In the genomic region with DNA sequence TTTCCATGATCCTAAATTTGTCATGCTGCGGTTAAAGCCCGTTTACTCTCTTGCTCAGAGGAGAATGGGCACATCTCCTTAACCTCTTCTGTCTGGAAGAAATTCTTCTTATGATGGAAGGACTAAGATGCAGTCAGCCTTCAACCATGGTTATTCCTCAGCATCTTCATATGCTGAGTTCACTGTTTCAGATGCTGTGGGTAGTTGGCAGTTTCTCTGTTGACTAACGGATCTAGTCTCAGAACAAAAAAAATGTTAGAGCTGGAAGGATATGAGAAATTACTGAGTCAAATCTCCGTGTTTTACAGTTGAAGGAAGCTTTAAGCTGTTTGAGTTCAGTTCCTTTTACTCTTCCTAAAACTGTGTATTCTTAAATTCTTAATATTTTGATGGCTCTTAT, we compare ENCODE assay signal across 22 cellular contexts.
"Had no signal": no experiment of that assay in that cellular context is flagged by ENCODE, and none has a peak within 500 bp of the region (broad histone marks: within the 10 kb centered on the region; RNA-seq: fewer than 3 reads in every experiment).

No MANE protein-coding gene starts in this region.

- H3K4me1 ChIP-seq: psoas muscle, right lobe of liver, spleen had no signal

- ATAC-seq: activated CD8-positive, alpha-beta T cell treated with anti-CD3 and anti-CD28 coated beads, Interleukin-2, amount 10 ng/mL, durations not matched to agents 7 days and 5 days; body of pancreas; effector memory CD8-positive, alpha-beta T cell; left cardiac atrium; mucosa of descending colon; natural killer cell; psoas muscle; right lobe of liver; SK-N-SH treated with all-trans-retinoic acid at 6 μM for 48 hours; stimulated activated naive B cell treated with anti-CD40 and anti-IgM and Interleukin-4, amounts not matched to agents 10 μg/mL and 1 μg/mL and 100 μg/mL, for 72 hours had no signal

- H3K36me3 ChIP-seq: right lobe of liver, spleen had no signal

- H3K4me3 Mint-ChIP-seq: activated CD8-positive, alpha-beta T cell treated with anti-CD3 and anti-CD28 coated beads, Interleukin-2, amount 10 ng/mL, durations not matched to agents 7 days and 5 days; activated naive CD4-positive, alpha-beta T cell treated with anti-CD3 and anti-CD28 coated beads, Interleukin-2, amount 50 U/mL, for 24 hours; dendritic cell treated with granulocyte-macrophage colony-stimulating factor and Interleukin-4, amounts not matched to agents 40 ng/mL and 50 ng/mL, for 4 days; effector memory CD8-positive, alpha-beta T cell; immature natural killer cell; natural killer cell; stimulated activated naive B cell treated with anti-CD40 and anti-IgM and Interleukin-4, amounts not matched to agents 10 μg/mL and 1 μg/mL and 100 μg/mL, for 72 hours had no signal

- H3K4me3 ChIP-seq: body of pancreas, lung, mucosa of descending colon, psoas muscle, right lobe of liver, spleen had no signal

- H3K27me3 ChIP-seq: body of pancreas, right lobe of liver, spleen had no signal

- H3K27ac ChIP-seq: body of pancreas, psoas muscle, right lobe of liver, spleen had no signal

- H3K27ac Mint-ChIP-seq: activated CD8-positive, alpha-beta T cell treated with anti-CD3 and anti-CD28 coated beads, Interleukin-2, amount 10 ng/mL, durations not matched to agents 7 days and 5 days; activated naive CD4-positive, alpha-beta T cell treated with anti-CD3 and anti-CD28 coated beads, Interleukin-2, amount 50 U/mL, for 24 hours; dendritic cell treated with granulocyte-macrophage colony-stimulating factor and Interleukin-4, amounts not matched to agents 40 ng/mL and 50 ng/mL, for 4 days; effector memory CD8-positive, alpha-beta T cell; immature natural killer cell; natural killer cell; stimulated activated naive B cell treated with anti-CD40 and anti-IgM and Interleukin-4, amounts not matched to agents 10 μg/mL and 1 μg/mL and 100 μg/mL, for 72 hours had no signal

- H3K4me1 Mint-ChIP-seq: activated naive CD4-positive, alpha-beta T cell treated with anti-CD3 and anti-CD28 coated beads, Interleukin-2, amount 50 U/mL, for 24 hours; natural killer cell; stimulated activated naive B cell treated with anti-CD40 and anti-IgM and Interleukin-4, amounts not matched to agents 10 μg/mL and 1 μg/mL and 100 μg/mL, for 72 hours had no signal

- DNase-seq: activated CD8-positive, alpha-beta T cell treated with anti-CD3 and anti-CD28 coated beads, Interleukin-2, amount 10 ng/mL, durations not matched to agents 7 days and 5 days; activated effector memory CD4-positive, alpha-beta T cell treated with Interleukin-2 at 50 U/mL for 16 hours; amniotic stem cell; body of pancreas; effector memory CD8-positive, alpha-beta T cell; glutamatergic neuron; immature natural killer cell; left cardiac atrium; mucosa of descending colon; natural killer cell; occipital lobe; psoas muscle; right lobe of liver; spleen; stimulated activated CD4-positive, alpha-beta T cell treated with anti-CD3 and anti-CD28 coated beads, Interleukin-1b, Interleukin-23, amount 100 ng/mL, for 48 hours; stimulated activated naive B cell treated with anti-CD40 and anti-IgM and Interleukin-4, amounts not matched to agents 10 μg/mL and 1 μg/mL and 100 μg/mL, for 72 hours; substantia nigra; trophoblast cell had no signal

- H3K9me3 ChIP-seq: body of pancreas, mucosa of descending colon, psoas muscle, right lobe of liver, spleen had no signal

- H3K9me3 Mint-ChIP-seq: activated naive CD4-positive, alpha-beta T cell treated with anti-CD3 and anti-CD28 coated beads, Interleukin-2, amount 50 U/mL, for 24 hours; effector memory CD8-positive, alpha-beta T cell; immature natural killer cell; natural killer cell had no signal

- H3K36me3 Mint-ChIP-seq: natural killer cell had no signal

- H3K27me3 Mint-ChIP-seq: activated naive CD4-positive, alpha-beta T cell treated with anti-CD3 and anti-CD28 coated beads, Interleukin-2, amount 50 U/mL, for 24 hours; dendritic cell treated with granulocyte-macrophage colony-stimulating factor and Interleukin-4, amounts not matched to agents 40 ng/mL and 50 ng/mL, for 4 days; effector memory CD8-positive, alpha-beta T cell; stimulated activated naive B cell treated with anti-CD40 and anti-IgM and Interleukin-4, amounts not matched to agents 10 μg/mL and 1 μg/mL and 100 μg/mL, for 72 hours had no signal
